In genomic region chr11:66384316-66384715, GRCh38 we compare ENCODE assay signal across 5 cellular contexts. TPM values are rescaled to one million over a fixed set of nuclear protein-coding genes. Genes with fewer than 3 reads are reported as not detected.
"Had no signal": no experiment of that assay in that cellular context is flagged by ENCODE, and none has a peak within 500 bp of the region (broad histone marks: within the 10 kb centered on the region; RNA-seq: fewer than 3 reads in every experiment).

No MANE protein-coding gene starts in this region.

RNA-seq across cellular contexts. Expression of gene SLC29A2, which starts 12.8 kb away (rescaled TPM):
- total RNA-seq: GM23248 had no signal
- polyA plus RNA-seq: GM23248 had no signal

RNA-seq across cellular contexts. Expression of gene NPAS4, which starts 36.5 kb away (rescaled TPM):
- total RNA-seq: GM23248, H4, H7, HT-29 had no signal
- polyA plus RNA-seq: GM23248, IgD-negative memory B cell had no signal
